ENCODE assay signal across 17 cellular contexts in genomic region chr4:93152461-93152860, GRCh38.
A peak's percentile ranks its signal among the peaks of the same experiment; 100 is the strongest.
DNase-seq lines count a peak whose midpoint lies in the region; ATAC-seq and TF ChIP-seq lines count a peak whose summit lies in the region.
"Had no signal": no experiment of that assay in that cellular context is flagged by ENCODE, and none has a peak within 500 bp of the region (broad histone marks: within the 10 kb centered on the region; RNA-seq: fewer than 3 reads in every experiment).

No MANE protein-coding gene starts in this region.

- no peaks in the 10 kb centered on the region for H3K9me3 ChIP-seq in neural progenitor cell (ENCODE audit: low read depth)
- H3K9me3 ChIP-seq in uterus, result no peaks in the 10 kb centered on the region

- H3K79me2 ChIP-seq in GM23338 (replicated peaks; ENCODE audit: insufficient read depth) (no peaks in the 10 kb centered on the region), neural progenitor cell (ENCODE audit: low read depth) (no peaks in the 10 kb centered on the region)

- no peak overlapping the region for H3K9ac ChIP-seq in neural progenitor cell

- H2AFZ ChIP-seq in GM23338 (no peak overlapping the region), neural progenitor cell (replicated peaks) (peak overlapping the region; percentile 28)

- H3K27ac ChIP-seq in GM23338 (ENCODE audit: low read depth), result no peak overlapping the region
- H3K27ac ChIP-seq in neural progenitor cell, result no peak overlapping the region
- no peak overlapping the region for H3K27ac ChIP-seq in uterus

- H3K27me3 ChIP-seq in GM23338 (ENCODE audit: insufficient read depth), result no peaks in the 10 kb centered on the region
- H3K27me3 ChIP-seq in neural progenitor cell, result no peaks in the 10 kb centered on the region
- no peaks in the 10 kb centered on the region for H3K27me3 ChIP-seq in uterus

- no peak overlapping the region for H3K4me3 ChIP-seq in GM23338
- H3K4me3 ChIP-seq in neural progenitor cell, result no peak overlapping the region
- no peak overlapping the region for H3K4me3 ChIP-seq in uterus
- H3K4me3 ChIP-seq: GM12878 had no signal

- peak; percentile 32 for DNase-seq in DMS79 treated with DMSO at 0.1 percent for 48 hours (lab: John Stamatoyannopoulos, UW)
- DNase-seq in GM23338 (ENCODE audit: low spot score), result no peak
- no peak for DNase-seq in neural progenitor cell (ENCODE audit: low spot score)
- no peak for DNase-seq in SKM-1 treated with dmso at 0.1 percent for 144 hours (lab: John Stamatoyannopoulos, UW; ENCODE audit: unreplicated experiment)
- no peak for DNase-seq in ecto neural progenitor cell (ENCODE audit: low spot score)
- no peak for DNase-seq in uterus
- DNase-seq: C1 segment of cervical spinal cord; Calu3; CD4-positive, alpha-beta memory T cell; COR-L47; DMS53; EL; GDM1; GOT3; H7; HCEC 1CT had no signal

- H3K4me1 Mint-ChIP-seq in GM23338, result peaks cover 40% of the 10 kb centered on the region
- peaks cover 7% of the 10 kb centered on the region for H3K4me1 Mint-ChIP-seq in neural progenitor cell
- H3K4me1 Mint-ChIP-seq: CD4-positive, alpha-beta memory T cell had no signal

- no peaks in the 10 kb centered on the region for H3K36me3 ChIP-seq in GM23338 (ENCODE audit: insufficient read depth)
- no peaks in the 10 kb centered on the region for H3K36me3 ChIP-seq in neural progenitor cell
- no peaks in the 10 kb centered on the region for H3K36me3 ChIP-seq in uterus

- no peak for TF ChIP-seq POLR2A in uterus (IDR thresholded peaks at IDR 0.05)

- no peaks in the 10 kb centered on the region for H3K27me3 Mint-ChIP-seq in GM23338 (ENCODE audit: insufficient read depth, low read depth, poor library complexity)
- H3K27me3 Mint-ChIP-seq in neural progenitor cell (ENCODE audit: insufficient read depth, low read depth), result no peaks in the 10 kb centered on the region
- H3K27me3 Mint-ChIP-seq: CD4-positive, alpha-beta memory T cell had no signal

- H3F3A ChIP-seq in GM23338 (replicated peaks; ENCODE audit: low read depth) (no peaks in the 10 kb centered on the region), neural progenitor cell (ENCODE audit: low read depth) (peaks cover 8% of the 10 kb centered on the region)

- no peaks in the 10 kb centered on the region for H4K20me1 ChIP-seq in GM23338 (replicated peaks; ENCODE audit: insufficient read depth)
- no peaks in the 10 kb centered on the region for H4K20me1 ChIP-seq in neural progenitor cell (ENCODE audit: low read depth)

- ATAC-seq in GM23338, result no peak
- ATAC-seq: GM12878 had no signal

- H3K9me2 ChIP-seq in GM23338 (ENCODE audit: insufficient read depth), result no peaks in the 10 kb centered on the region

- H3K4me1 ChIP-seq in GM23338 (ENCODE audit: insufficient read depth) (peaks cover 2% of the 10 kb centered on the region; the same call in 1 of the 2 replicates), neural progenitor cell (peaks cover 22% of the 10 kb centered on the region), uterus (no peaks in the 10 kb centered on the region)

- H3K36me3 Mint-ChIP-seq in GM23338 (ENCODE audit: low read depth) (peaks cover 17% of the 10 kb centered on the region; the same call in 2 of the 3 replicates), neural progenitor cell (no peaks in the 10 kb centered on the region)
- H3K36me3 Mint-ChIP-seq: CD4-positive, alpha-beta memory T cell had no signal

- H3K27ac Mint-ChIP-seq in GM23338 (peak overlapping the region; percentile 12; the same call in 1 of the 2 replicates), neural progenitor cell (no peak overlapping the region)
- H3K27ac Mint-ChIP-seq: CD4-positive, alpha-beta memory T cell had no signal

- intact Hi-C loops in uterus (cut with DNase I; ENCODE audit: low total_unique reads), result no loop called here

- H3K4me3 Mint-ChIP-seq in GM23338 (no peak overlapping the region), neural progenitor cell (no peak overlapping the region)
- H3K4me3 Mint-ChIP-seq: CD4-positive, alpha-beta memory T cell had no signal

- H3K4me2 ChIP-seq in GM23338 (no peak overlapping the region), neural progenitor cell (no peak overlapping the region)

- H3K9me3 Mint-ChIP-seq in GM23338 (peaks cover 5% of the 10 kb centered on the region; the same call in 1 of the 3 replicates), neural progenitor cell (no peaks in the 10 kb centered on the region)

- TF ChIP-seq CTCF in GM23338 (conservative IDR thresholded peaks at IDR 0.05; ENCODE audit: low read depth in 2 of 2), result no peak
- TF ChIP-seq CTCF in neural progenitor cell (IDR thresholded peaks at IDR 0.05), result no peak
- TF ChIP-seq CTCF in uterus (IDR thresholded peaks at IDR 0.05), result no peak

TF ChIP-seq in GM23338, 12 proteins besides CTCF, POLR2A, EP300 and RAD21 (continues in another document):
- TF ChIP-seq POLR2AphosphoS5 (IDR thresholded peaks at IDR 0.05; ENCODE audit: low read depth) (no peak), ZNF331 (CRISPR knock-in tag; IDR thresholded peaks at IDR 0.05; ENCODE audit: low read depth) (no peak), STAT1 (IDR thresholded peaks at IDR 0.05; ENCODE audit: unreplicated experiment) (no peak), ZNF114 (CRISPR knock-in tag; IDR thresholded peaks at IDR 0.05) (no peak), EZH2phosphoT487 (IDR thresholded peaks at IDR 0.05; ENCODE audit: unreplicated experiment) (no peak), ETS1 (IDR thresholded peaks at IDR 0.05) (no peak), EZH2 (IDR thresholded peaks at IDR 0.05; ENCODE audit: low read depth, unreplicated experiment) (no peak), JUNB (IDR thresholded peaks at IDR 0.05; ENCODE audit: unreplicated experiment) (no peak)
- TF ChIP-seq, protein P1, sequence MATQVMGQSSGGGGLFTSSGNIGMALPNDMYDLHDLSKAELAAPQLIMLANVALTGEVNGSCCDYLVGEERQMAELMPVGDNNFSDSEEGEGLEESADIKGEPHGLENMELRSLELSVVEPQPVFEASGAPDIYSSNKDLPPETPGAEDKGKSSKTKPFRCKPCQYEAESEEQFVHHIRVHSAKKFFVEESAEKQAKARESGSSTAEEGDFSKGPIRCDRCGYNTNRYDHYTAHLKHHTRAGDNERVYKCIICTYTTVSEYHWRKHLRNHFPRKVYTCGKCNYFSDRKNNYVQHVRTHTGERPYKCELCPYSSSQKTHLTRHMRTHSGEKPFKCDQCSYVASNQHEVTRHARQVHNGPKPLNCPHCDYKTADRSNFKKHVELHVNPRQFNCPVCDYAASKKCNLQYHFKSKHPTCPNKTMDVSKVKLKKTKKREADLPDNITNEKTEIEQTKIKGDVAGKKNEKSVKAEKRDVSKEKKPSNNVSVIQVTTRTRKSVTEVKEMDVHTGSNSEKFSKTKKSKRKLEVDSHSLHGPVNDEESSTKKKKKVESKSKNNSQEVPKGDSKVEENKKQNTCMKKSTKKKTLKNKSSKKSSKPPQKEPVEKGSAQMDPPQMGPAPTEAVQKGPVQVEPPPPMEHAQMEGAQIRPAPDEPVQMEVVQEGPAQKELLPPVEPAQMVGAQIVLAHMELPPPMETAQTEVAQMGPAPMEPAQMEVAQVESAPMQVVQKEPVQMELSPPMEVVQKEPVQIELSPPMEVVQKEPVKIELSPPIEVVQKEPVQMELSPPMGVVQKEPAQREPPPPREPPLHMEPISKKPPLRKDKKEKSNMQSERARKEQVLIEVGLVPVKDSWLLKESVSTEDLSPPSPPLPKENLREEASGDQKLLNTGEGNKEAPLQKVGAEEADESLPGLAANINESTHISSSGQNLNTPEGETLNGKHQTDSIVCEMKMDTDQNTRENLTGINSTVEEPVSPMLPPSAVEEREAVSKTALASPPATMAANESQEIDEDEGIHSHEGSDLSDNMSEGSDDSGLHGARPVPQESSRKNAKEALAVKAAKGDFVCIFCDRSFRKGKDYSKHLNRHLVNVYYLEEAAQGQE (IDR thresholded peaks at IDR 0.05; ENCODE audit: unreplicated experiment), result no peak
